9 cellular contexts compared by ENCODE assay signal in genomic region chr1:3614755-3615742, GRCh38. TPM values are rescaled to one million over a fixed set of nuclear protein-coding genes. Genes with fewer than 3 reads are reported as not detected.
A peak's percentile ranks its signal among the peaks of the same experiment; 100 is the strongest.
DNase-seq lines count a peak whose midpoint lies in the region; ATAC-seq, FAIRE-seq and TF ChIP-seq lines count a peak whose summit lies in the region.
"Had no signal": no experiment of that assay in that cellular context is flagged by ENCODE, and none has a peak within 500 bp of the region (broad histone marks: within the 10 kb centered on the region; RNA-seq: fewer than 3 reads in every experiment).

No MANE protein-coding gene starts in this region.

- intact Hi-C loops in CD14-positive monocyte (cut with micrococcal nuclease) = loop anchor here in 1 of 2 donors (5.0 kb wide), 1 partner anchor 48 kb away; no protein-coding TSS in a partner anchor
- intact Hi-C loops in lower lobe of right lung (cut with DNase I) = no loop called here

- DNase-seq in CD14-positive monocyte (ENCODE audit: low spot score) = no peak
- DNase-seq in HEK293T (ENCODE audit: extremely low spot score) = peak; percentile 43
- DNase-seq in astrocyte (ENCODE audit: low read depth) = no peak
- DNase-seq in lower lobe of right lung = no peak
- DNase-seq in NCI-H2171 treated with DMSO at 0.1 percent for 48 hours (lab: John Stamatoyannopoulos, UW) = no peak
- no peak for DNase-seq in SK-N-DZ (ENCODE audit: low spot score)
- no peak for DNase-seq in stimulated activated CD4-positive, alpha-beta T cell treated with anti-CD3 and anti-CD28 coated beads, Interleukin-15, amount 100 ng/mL, for 24 hours

- no peak overlapping the region for H3K4me3 ChIP-seq in astrocyte (ENCODE audit: insufficient read depth, low read depth, low read length)
- H3K4me3 ChIP-seq in lower lobe of right lung = no peak overlapping the region

- no peak overlapping the region for H2AFZ ChIP-seq in astrocyte (ENCODE audit: low read depth, low read length)

- peaks cover 0 to 1% (median 0%) of the 10 kb centered on the region in 7 donors for H3K9me3 Mint-ChIP-seq in CD14-positive monocyte
- no peaks in the 10 kb centered on the region for H3K9me3 Mint-ChIP-seq in astrocyte (ENCODE audit: unreplicated experiment)

- no peak overlapping the region for H3K9ac ChIP-seq in astrocyte (ENCODE audit: low read length)

- H3K27me3 Mint-ChIP-seq in CD14-positive monocyte (ENCODE audit: low read depth in 3 of 3) (peaks cover 16 to 41% (median 31%) of the 10 kb centered on the region in 3 donors), astrocyte (ENCODE audit: low read depth, unreplicated experiment) (peaks cover 38% of the 10 kb centered on the region)

- FAIRE-seq in astrocyte (lab: Jason Lieb, UNC) = no peak

- ATAC-seq in lower lobe of right lung = no peak
- no peak for ATAC-seq in HG02588 (IDR thresholded peaks at IDR 0.05; ENCODE audit: unreplicated experiment)
- ATAC-seq: activated CD4-positive, CD25-positive, alpha-beta regulatory T cell treated with anti-CD3 and anti-CD28 coated beads, Interleukin-2, amount 50 U/mL, for 24 hours had no signal

- no peak overlapping the region for H3K27ac ChIP-seq in astrocyte (ENCODE audit: low read depth, low read length)
- no peak overlapping the region for H3K27ac ChIP-seq in lower lobe of right lung

- peaks cover 29% of the 10 kb centered on the region for H3K4me1 Mint-ChIP-seq in CD14-positive monocyte
- H3K4me1 Mint-ChIP-seq in astrocyte (ENCODE audit: low read depth, unreplicated experiment) = peaks cover 16% of the 10 kb centered on the region

- TF ChIP-seq CTCF in CD14-positive monocyte (IDR thresholded peaks at IDR 0.05) (peak; percentile 69), astrocyte (IDR thresholded peaks at IDR 0.05; ENCODE audit: insufficient read depth, low read depth, low read length) (peak; percentile 59), lower lobe of right lung (IDR thresholded peaks at IDR 0.05) (peak; percentile 63)

- no peak overlapping the region for H3K4me2 ChIP-seq in astrocyte (ENCODE audit: low read length)

- H3K4me1 ChIP-seq in astrocyte (ENCODE audit: insufficient read depth, low read length) = peaks cover 28% of the 10 kb centered on the region
- peaks cover 62% of the 10 kb centered on the region for H3K4me1 ChIP-seq in lower lobe of right lung

- no peaks in the 10 kb centered on the region for H3K36me3 ChIP-seq in astrocyte (ENCODE audit: insufficient read depth, low read length)
- H3K36me3 ChIP-seq in lower lobe of right lung = no peaks in the 10 kb centered on the region

- H3K36me3 Mint-ChIP-seq in CD14-positive monocyte (no peaks in the 10 kb centered on the region), astrocyte (ENCODE audit: low read depth, unreplicated experiment) (no peaks in the 10 kb centered on the region)

- H3K27ac Mint-ChIP-seq in CD14-positive monocyte (no peak overlapping the region), astrocyte (ENCODE audit: unreplicated experiment) (no peak overlapping the region)

- CTCF ChIA-PET in HEK293T (lab: Yijun Ruan, JAX) = interaction anchor here (0.6 to 1.2 kb wide), 6 partner anchors 24 to 126 kb away, joined by 3 to 5 read pairs (median 3); no protein-coding TSS in a partner anchor

- H3K27me3 ChIP-seq in astrocyte (ENCODE audit: insufficient read depth, low read length) (peaks cover 18% of the 10 kb centered on the region), lower lobe of right lung (ENCODE audit: low read depth) (peaks cover 19% of the 10 kb centered on the region)

- POLR2A ChIA-PET in HEK293T (lab: Yijun Ruan, JAX) = interaction anchor here (0.7 kb wide), 1 partner anchor 8 kb away, joined by 3 read pairs; no protein-coding TSS in a partner anchor

- H3K4me3 Mint-ChIP-seq in CD14-positive monocyte = no peak overlapping the region
- H3K4me3 Mint-ChIP-seq in astrocyte (ENCODE audit: unreplicated experiment) = peak overlapping the region; percentile 22

- H3K79me2 ChIP-seq in astrocyte (ENCODE audit: insufficient read depth, low read length) = no peaks in the 10 kb centered on the region

- no peaks in the 10 kb centered on the region for H3K9me3 ChIP-seq in astrocyte (ENCODE audit: insufficient read depth, low read depth, low read length)
- H3K9me3 ChIP-seq in lower lobe of right lung = no peaks in the 10 kb centered on the region

- no peaks in the 10 kb centered on the region for H4K20me1 ChIP-seq in astrocyte (ENCODE audit: insufficient read depth, low read length)

TF ChIP-seq in HEK293T, 16 proteins besides CTCF, POLR2A, EP300 and RAD21:
- no peak for TF ChIP-seq FOXM1 (IDR thresholded peaks at IDR 0.05; ENCODE audit: borderline replicate concordance)
- TF ChIP-seq FOXA1 (IDR thresholded peaks at IDR 0.05) = no peak
- no peak for TF ChIP-seq ARNT (IDR thresholded peaks at IDR 0.05)
- no peak for TF ChIP-seq PKNOX1 (IDR thresholded peaks at IDR 0.05)
- TF ChIP-seq BHLHE40 (IDR thresholded peaks at IDR 0.05; ENCODE audit: borderline replicate concordance) = no peak

RNA-seq across cellular contexts. Expression of gene MEGF6, which starts 3.7 kb away (rescaled TPM):
- 1 to 10 TPM in 1 of 2 donors, under 1 TPM in 1; 0.39 to 1.2 TPM for polyA plus RNA-seq in CD14-positive monocyte
- 10.9 and 14.8 TPM in 2 replicates for total RNA-seq in astrocyte
- 57.1 TPM for total RNA-seq in lower lobe of right lung
- 0.18 and 0.23 TPM in 2 replicates for polyA plus RNA-seq in SK-N-DZ (2014; cell fraction: cytosol; rRNA removed)
- polyA plus RNA-seq in SK-N-DZ (2014; cell fraction: nucleus; rRNA removed) = 2.4 and 13.7 TPM in 2 replicates

RNA-seq across cellular contexts. Expression of gene TPRG1L, which starts 9.8 kb away (rescaled TPM):
- 10 to 100 TPM; 18.5 to 19.7 TPM for polyA plus RNA-seq in CD14-positive monocyte
- total RNA-seq in astrocyte (33.7 and 36.0 TPM in 2 replicates), lower lobe of right lung (46.1 TPM)
- polyA plus RNA-seq in SK-N-DZ (2014; cell fraction: cytosol; rRNA removed) = 4.2 and 4.4 TPM in 2 replicates
- polyA plus RNA-seq in SK-N-DZ (2014; cell fraction: nucleus; rRNA removed) = 3.7 and 5.0 TPM in 2 replicates

RNA-seq across cellular contexts. Expression of gene WRAP73, which starts 34.9 kb away (rescaled TPM):
- polyA plus RNA-seq in CD14-positive monocyte = 10 to 100 TPM; 26.1 to 33.2 TPM
- total RNA-seq in astrocyte (15.5 and 15.6 TPM in 2 replicates), lower lobe of right lung (22.5 TPM)
- polyA plus RNA-seq in SK-N-DZ (2014; cell fraction: cytosol; rRNA removed) = 25.0 and 25.1 TPM in 2 replicates
- 63.2 and 86.0 TPM in 2 replicates for polyA plus RNA-seq in SK-N-DZ (2014; cell fraction: nucleus; rRNA removed)

RNA-seq across cellular contexts. Expression of gene TP73, which starts 37.3 kb away (rescaled TPM):
- under 1 TPM in 1 of 2 donors, not detected in 1; 0.42 TPM for polyA plus RNA-seq in CD14-positive monocyte
- total RNA-seq in astrocyte (0.18 TPM in 1 of 2 replicates, not detected in the other), lower lobe of right lung (3.6 TPM)
- polyA plus RNA-seq in SK-N-DZ (2014; cell fraction: cytosol; rRNA removed) = 0.65 and 1.1 TPM in 2 replicates
- polyA plus RNA-seq in SK-N-DZ (2014; cell fraction: nucleus; rRNA removed) = 1.3 and 3.5 TPM in 2 replicates
